ENCODE assay signal across 10 cellular contexts in the genomic region with DNA sequence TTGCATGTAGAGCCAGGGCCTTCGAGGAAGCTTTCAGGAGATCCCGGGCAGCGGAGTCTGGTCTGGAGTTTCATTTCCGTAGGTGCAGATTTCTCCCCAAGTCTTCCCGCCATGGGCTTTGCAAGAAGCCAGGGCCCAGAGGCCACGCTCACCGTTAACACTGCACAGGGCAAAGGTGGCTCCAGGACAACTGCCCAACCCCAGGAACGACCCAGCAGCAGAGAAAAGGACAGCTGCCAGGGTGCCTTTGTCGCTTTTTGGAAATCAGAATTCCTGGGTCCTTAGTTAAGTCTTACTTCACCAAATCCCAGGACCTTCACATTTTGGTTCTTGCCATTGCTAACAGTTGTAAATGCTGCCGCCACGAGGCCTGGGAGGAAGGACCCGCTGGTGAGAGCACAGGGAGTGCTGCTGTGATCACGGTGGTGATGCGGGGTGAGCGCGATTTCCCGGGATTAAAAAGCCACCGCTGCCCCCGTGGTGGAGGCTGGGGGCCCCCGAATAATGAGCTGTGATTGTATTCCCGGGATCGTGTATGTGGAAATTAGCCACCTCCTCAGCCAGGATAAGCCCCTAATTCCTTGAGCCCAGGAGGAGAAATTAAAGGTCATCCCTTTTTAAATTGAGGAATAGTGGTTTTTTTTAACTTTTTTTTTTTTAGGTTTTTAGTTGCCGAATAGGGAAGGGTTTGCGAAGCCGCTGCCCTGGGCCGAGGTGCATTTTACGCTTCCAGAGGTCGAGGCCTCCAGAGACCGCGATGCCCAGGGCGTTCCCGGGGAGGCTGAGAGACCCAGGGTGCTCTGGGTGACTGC. TPM values are rescaled to one million over a fixed set of nuclear protein-coding genes. Genes with fewer than 3 reads are reported as not detected.
DNase-seq lines count a peak whose midpoint lies in the region; ATAC-seq and TF ChIP-seq lines count a peak whose summit lies in the region.
"Had no signal": no experiment of that assay in that cellular context is flagged by ENCODE, and none has a peak within 500 bp of the region (broad histone marks: within the 10 kb centered on the region; RNA-seq: fewer than 3 reads in every experiment).

No MANE protein-coding gene starts in this region.

- H3K4me1 ChIP-seq in IMR-90 (ENCODE audit: control insufficient read depth, insufficient read depth, low read length), result no peaks in the 10 kb centered on the region; the same call in 1 of the 2 replicates

- no peaks in the 10 kb centered on the region; the same call in 1 of the 2 replicates for H3K9me1 ChIP-seq in IMR-90 (ENCODE audit: insufficient read depth, low read length)

- ATAC-seq in IMR-90 (ENCODE audit: low read depth), result no peak
- ATAC-seq: body of pancreas, HCT116 had no signal

- peak overlapping the region in 1 of 2 experiments; percentile 45; a peak in 1 of 4 replicates for H4K8ac ChIP-seq in IMR-90 (ENCODE audit: low read depth in 2 of 2, low read length in 2 of 2)

- no TSS peak for BruUV-seq in IMR-90 (replicated peaks; lab: Mats Ljungman, UMichigan)

- no peaks in the 10 kb centered on the region for H3K9me3 Mint-ChIP-seq in neural crest cell
- H3K9me3 Mint-ChIP-seq: activated B cell treated with CpG ODN at 0.5 μM for 24 hours had no signal

- no peak overlapping the region; the same call in 1 of the 2 replicates for H3K18ac ChIP-seq in IMR-90 (ENCODE audit: low read depth, low read length)

- no peak for TF ChIP-seq RAD21 in IMR-90 (IDR thresholded peaks at IDR 0.05; ENCODE audit: low read length)

- no peaks in the 10 kb centered on the region; the same call in 1 of the 2 replicates for H3K9me3 ChIP-seq in IMR-90 (ENCODE audit: control insufficient read depth, insufficient read depth, low read length)
- H3K9me3 ChIP-seq: body of pancreas had no signal

- H3K79me1 ChIP-seq in IMR-90 (ENCODE audit: low read depth in 1 of 2, low read length in 2 of 2), result no peaks in the 10 kb centered on the region

- peak overlapping the region; percentile 54; the same call in 1 of the 2 replicates for H3K4ac ChIP-seq in IMR-90 (ENCODE audit: low read depth, low read length)

- peak overlapping the region; percentile 60 for H3K23ac ChIP-seq in IMR-90 (ENCODE audit: low read depth, low read length)

- H2BK15ac ChIP-seq in IMR-90 (ENCODE audit: low read depth, low read length), result no peak overlapping the region

- H2AK5ac ChIP-seq in IMR-90 (ENCODE audit: low read depth, low read length), result no peak overlapping the region

- 0 out of 2 replicates have a peak overlapping the region, but pooled peaks have one; percentile 16 for H2BK20ac ChIP-seq in IMR-90 (ENCODE audit: low read depth, low read length)

- TF ChIP-seq CTCF in IMR-90 (conservative IDR thresholded peaks at IDR 0.05; ENCODE audit: low read depth, low read length), result no peak
- TF ChIP-seq CTCF in neural crest cell (conservative IDR thresholded peaks at IDR 0.05), result no peak

- H3K27me3 ChIP-seq in IMR-90 (ENCODE audit: control insufficient read depth, insufficient read depth, low read length), result peaks cover 90% of the 10 kb centered on the region

- H2AFZ ChIP-seq in IMR-90 (replicated peaks; ENCODE audit: low read length, poor library complexity), result peak overlapping the region; percentile 49

- in situ Hi-C loops in IMR-90 (cut with MboI; ENCODE audit: low sequenced_read_pairs), result no loop called here

- no peak overlapping the region for H3K27ac Mint-ChIP-seq in neural crest cell (ENCODE audit: unreplicated experiment)
- H3K27ac Mint-ChIP-seq: activated B cell treated with CpG ODN at 0.5 μM for 24 hours had no signal

- no peak overlapping the region for H2AK9ac ChIP-seq in IMR-90 (replicated peaks; ENCODE audit: low read depth, low read length, poor library complexity)

- H3K4me3 ChIP-seq in IMR-90 (ENCODE audit: insufficient read depth, low read depth, low read length), result no peak overlapping the region
- H3K4me3 ChIP-seq: body of pancreas had no signal

- no peak overlapping the region for H4K91ac ChIP-seq in IMR-90 (ENCODE audit: insufficient read depth, low read depth, low read length)

- no peaks in the 10 kb centered on the region for H3K36me3 Mint-ChIP-seq in neural crest cell (ENCODE audit: low read depth)

- peak overlapping the region; percentile 48; the same call in 1 of the 2 replicates for H3K27ac ChIP-seq in IMR-90 (ENCODE audit: insufficient read depth, low read length)
- H3K27ac ChIP-seq: body of pancreas had no signal

- H3K56ac ChIP-seq in IMR-90 (ENCODE audit: extremely low read depth, insufficient read depth, low read length), result no peak overlapping the region

- WGBS in IMR-90 (ENCODE audit: extremely low coverage in 2 of 2, insufficient read length in 1 of 2), 2 experiments, result 32% methylated on average over 18 of the region's 32 CpGs; no CpG with 5 or more reads in 1 of the 2 experiments

- H3K14ac ChIP-seq in IMR-90 (replicated peaks; ENCODE audit: low read depth, low read length), result 0 out of 2 replicates have a peak overlapping the region, but pooled peaks have one; percentile 50

- peaks cover 28% of the 10 kb centered on the region for H4K20me1 ChIP-seq in IMR-90 (ENCODE audit: insufficient read depth, low read length)

- DNase-seq in ELF-1 (ENCODE audit: low read depth, low spot score), result peak; percentile 61
- peak; percentile 37 for DNase-seq in IMR-90
- peak; percentile 32 for DNase-seq in dermis blood vessel endothelial cell
- no peak for DNase-seq in neural crest cell (ENCODE audit: low read depth, low spot score)
- no peak for DNase-seq in DMS114 treated with DMSO at 0.1 percent for 48 hours (lab: John Stamatoyannopoulos, UW; ENCODE audit: unreplicated experiment)
- DNase-seq in NCI-H526 treated with DMSO at 0.1 percent for 48 hours (lab: John Stamatoyannopoulos, UW), result no peak
- DNase-seq in SKM-1 treated with dmso at 0.1 percent for 144 hours (lab: John Stamatoyannopoulos, UW; ENCODE audit: unreplicated experiment), result no peak
- DNase-seq: activated B cell treated with CpG ODN at 0.5 μM for 24 hours had no signal

- H2BK5ac ChIP-seq in IMR-90 (ENCODE audit: low read depth, low read length, poor library complexity, severe bottlenecking), result no peak overlapping the region

- intact Hi-C loops in IMR-90 (cut with micrococcal nuclease), result no loop called here

- H3K27me3 Mint-ChIP-seq in neural crest cell (ENCODE audit: low read depth), result peaks cover 99% of the 10 kb centered on the region

- CTCF ChIA-PET in IMR-90 (lab: Yijun Ruan, JAX), result interaction anchor here (0.6 kb wide), 1 partner anchor 683 kb away, joined by 5 read pairs; no protein-coding TSS in a partner anchor

- peaks cover 9% of the 10 kb centered on the region for H3K4me1 Mint-ChIP-seq in neural crest cell

- peak overlapping the region; percentile 8 for H2BK120ac ChIP-seq in IMR-90 (ENCODE audit: low read depth, low read length)

- peak overlapping the region; percentile 34 for H3K4me2 ChIP-seq in IMR-90 (ENCODE audit: low read depth, low read length)

- TF ChIP-seq POLR2A in IMR-90 (IDR thresholded peaks at IDR 0.05; ENCODE audit: low read depth, low read length), result no peak

- POLR2A ChIA-PET in IMR-90 (lab: Charles Lee; ENCODE audit: unreplicated experiment), result no interaction called here

- H3K9ac ChIP-seq in IMR-90 (ENCODE audit: low read depth, low read length), result no peak overlapping the region

- dilution Hi-C loops in IMR-90 (cut with HindIII; ENCODE audit: low sequenced_read_pairs, unreplicated experiment), result no loop called here

- H4K5ac ChIP-seq in IMR-90 (ENCODE audit: low read depth, low read length), result no peak overlapping the region

- H3K36me3 ChIP-seq in IMR-90 (ENCODE audit: control insufficient read depth, insufficient read depth, low read length), result no peaks in the 10 kb centered on the region; the same call in 1 of the 2 replicates

- peak overlapping the region; percentile 57 for H3K4me3 Mint-ChIP-seq in neural crest cell
- H3K4me3 Mint-ChIP-seq: activated B cell treated with CpG ODN at 0.5 μM for 24 hours had no signal

TF ChIP-seq in IMR-90, 13 proteins besides CTCF, POLR2A, EP300 and RAD21:
- TF ChIP-seq MAFK (IDR thresholded peaks at IDR 0.05; ENCODE audit: low read depth, low read length), result no peak
- TF ChIP-seq, protein P1, sequence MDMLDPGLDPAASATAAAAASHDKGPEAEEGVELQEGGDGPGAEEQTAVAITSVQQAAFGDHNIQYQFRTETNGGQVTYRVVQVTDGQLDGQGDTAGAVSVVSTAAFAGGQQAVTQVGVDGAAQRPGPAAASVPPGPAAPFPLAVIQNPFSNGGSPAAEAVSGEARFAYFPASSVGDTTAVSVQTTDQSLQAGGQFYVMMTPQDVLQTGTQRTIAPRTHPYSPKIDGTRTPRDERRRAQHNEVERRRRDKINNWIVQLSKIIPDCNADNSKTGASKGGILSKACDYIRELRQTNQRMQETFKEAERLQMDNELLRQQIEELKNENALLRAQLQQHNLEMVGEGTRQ (IDR thresholded peaks at IDR 0.05; ENCODE audit: low read depth, low read length), result no peak
- no peak for TF ChIP-seq SMC3 (IDR thresholded peaks at IDR 0.05; ENCODE audit: low read depth, low read length)
- no peak for TF ChIP-seq FOS (IDR thresholded peaks at IDR 0.05; ENCODE audit: low read depth, low read length)
- no peak for TF ChIP-seq RCOR1 (IDR thresholded peaks at IDR 0.05; ENCODE audit: insufficient replicate concordance, low read length)
- no peak for TF ChIP-seq RFX5 (IDR thresholded peaks at IDR 0.05; ENCODE audit: low read depth, low read length)

RNA-seq across cellular contexts. Expression of gene SIM2, which starts 8.2 kb away (rescaled TPM):
- total RNA-seq in IMR-90 (2012; rRNA removed), result 1.9 and 2.2 TPM in 2 replicates
- polyA plus RNA-seq in IMR-90 (2012; rRNA removed), result 7.5 and 7.9 TPM in 2 replicates
- polyA plus RNA-seq in IMR-90 (2012; cell fraction: cytosol; rRNA removed), result 7.5 and 8.7 TPM in 2 replicates
- 22.1 and 26.1 TPM in 2 replicates for polyA plus RNA-seq in IMR-90 (2012; cell fraction: nucleus; rRNA removed; ENCODE audit: low replicate concordance)
- total RNA-seq in dermis blood vessel endothelial cell, result under 0.01 and 0.05 TPM in 2 replicates
- not detected in 2 replicates for total RNA-seq in neural crest cell
- total RNA-seq: activated B cell treated with CpG ODN at 0.5 μM for 24 hours had no signal

Comparison
In these comparisons a context has a peak if more than half of its experiments do, and no peak if none do; other contexts are left out.
1. DNase-seq: peak in ELF-1 (single experiment), IMR-90 (single experiment) and dermis blood vessel endothelial cell (single experiment); none in neural crest cell (single experiment), DMS114 treated with DMSO at 0.1 percent for 48 hours (single experiment), NCI-H526 treated with DMSO at 0.1 percent for 48 hours (single experiment) and SKM-1 treated with dmso at 0.1 percent for 144 hours (single experiment).